In genomic region chr2:290090-290722, GRCh38 we compare ENCODE assay signal across 8 cellular contexts. TPM values are rescaled to one million over a fixed set of nuclear protein-coding genes. Genes with fewer than 3 reads are reported as not detected.
DNase-seq lines count a peak whose midpoint lies in the region; ATAC-seq and TF ChIP-seq lines count a peak whose summit lies in the region.

No MANE protein-coding gene starts in this region.

- H3K27ac ChIP-seq in SK-N-SH (ENCODE audit: low read depth in 2 of 2, low read length in 1 of 2) (no peak overlapping the region), brain microvascular endothelial cell (no peak overlapping the region)

- peaks cover 2% of the 10 kb centered on the region for H3F3A ChIP-seq in SK-N-SH (replicated peaks; ENCODE audit: insufficient read depth)

- H3K4me1 ChIP-seq in HAP-1, result no peaks in the 10 kb centered on the region
- peaks cover 0 to 12% of the 10 kb centered on the region in 2 experiments; a peak in 1 of 4 replicates for H3K4me1 ChIP-seq in SK-N-SH (ENCODE audit: control insufficient read depth in 1 of 2, insufficient read depth in 2 of 2, low read depth in 1 of 2, low read length in 1 of 2)

- peak overlapping the region; percentile 73 for H3K4me2 ChIP-seq in SK-N-SH

- H2AFZ ChIP-seq in SK-N-SH (ENCODE audit: low read depth), result peak overlapping the region; percentile 37; the same call in 1 of the 2 replicates

- in situ Hi-C loops in HAP-1 (cut with MboI; ENCODE audit: low sequenced_read_pairs) (no loop called here), brain microvascular endothelial cell (cut with HindIII; ENCODE audit: low pct_ligation_motif_present, low sequenced_read_pairs) (no loop called here)

- ATAC-seq in GM18520 (IDR thresholded peaks at IDR 0.05; ENCODE audit: unreplicated experiment) (no peak), GM18909 (IDR thresholded peaks at IDR 0.05; ENCODE audit: poor library complexity, unreplicated experiment) (no peak)

- H3K9ac ChIP-seq in SK-N-SH, result no peak overlapping the region

- no peaks in the 10 kb centered on the region for H3K9me2 ChIP-seq in SK-N-SH

- H3K27me3 ChIP-seq in HAP-1 (ENCODE audit: low read depth) (peaks cover 31% of the 10 kb centered on the region), SK-N-SH (ENCODE audit: insufficient read depth) (peaks cover 26% of the 10 kb centered on the region), brain microvascular endothelial cell (replicated peaks) (peaks cover 16% of the 10 kb centered on the region)

- H3K79me2 ChIP-seq in SK-N-SH (ENCODE audit: insufficient read depth), result no peaks in the 10 kb centered on the region

- no peaks in the 10 kb centered on the region for H3K36me3 ChIP-seq in HAP-1 (replicated peaks)
- no peaks in the 10 kb centered on the region for H3K36me3 ChIP-seq in SK-N-SH (replicated peaks in 1 of 2; ENCODE audit: control insufficient read depth in 1 of 2, insufficient read depth in 2 of 2, low read length in 1 of 2)
- H3K36me3 ChIP-seq in brain microvascular endothelial cell (replicated peaks), result no peaks in the 10 kb centered on the region

- peak; percentile 71 for TF ChIP-seq RAD21 in SK-N-SH (IDR thresholded peaks at IDR 0.05; ENCODE audit: low read length)

- H4K20me1 ChIP-seq in SK-N-SH (ENCODE audit: insufficient read depth), result no peaks in the 10 kb centered on the region

- no peak for TF ChIP-seq EP300 in SK-N-SH (IDR thresholded peaks at IDR 0.05; ENCODE audit: borderline replicate concordance in 1 of 2, low read depth in 1 of 2, low read length in 1 of 2)

- CTCF ChIA-PET in SK-N-SH (lab: Yijun Ruan, JAX), result interaction anchor here (0.6 to 6.3 kb wide), 36 partner anchors 8 to 408 kb away, joined by 3 to 24 read pairs (median 4); no protein-coding TSS in a partner anchor

- TF ChIP-seq CTCF in SK-N-SH (IDR thresholded peaks at IDR 0.05), result peak; percentile 59
- TF ChIP-seq CTCF in brain microvascular endothelial cell (IDR thresholded peaks at IDR 0.05; ENCODE audit: low read depth, low read length, missing control alignments), result peak; percentile 90

- no peaks in the 10 kb centered on the region for H3K9me3 ChIP-seq in HAP-1
- H3K9me3 ChIP-seq in SK-N-SH, result no peaks in the 10 kb centered on the region

- 31% methylated on average over 15 of the region's 15 CpGs for WGBS in SK-N-SH (ENCODE audit: low lambda C conversion rate)

- POLR2A ChIA-PET in SK-N-SH (lab: Yijun Ruan, JAX), result no interaction called here

- DNase-seq in AG08396 (ENCODE audit: low spot score) (peak; percentile 85), HAP-1 (ENCODE audit: low spot score in 2 of 2) (peak; percentile 31 to 76), SK-N-SH (peak; percentile 83), brain microvascular endothelial cell (peak; percentile 61), hippocampal formation (lab: John Stamatoyannopoulos, UW) (peak; percentile 76 to 83), pulmonary artery endothelial cell (ENCODE audit: low read depth, low spot score) (peak; percentile 15)

- H3K4me3 ChIP-seq in HAP-1 (peak overlapping the region; percentile 15), SK-N-SH (ENCODE audit: low read depth in 2 of 2, low read length in 1 of 2) (peak overlapping the region; percentile 36 to 55), brain microvascular endothelial cell (ENCODE audit: low read depth, low read length) (peak overlapping the region; percentile 49)

TF ChIP-seq in SK-N-SH, 30 proteins besides CTCF, POLR2A, EP300 and RAD21:
- TF ChIP-seq SMC3 (IDR thresholded peaks at IDR 0.05; ENCODE audit: low read depth, low read length) (peak; percentile 50), RCOR1 (IDR thresholded peaks at IDR 0.05; ENCODE audit: low read length) (no peak)

RNA-seq across cellular contexts. Expression of gene ALKAL2, which starts 2.3 kb away (rescaled TPM):
- polyA plus RNA-seq in SK-N-SH (2012; rRNA removed), result not detected in 2 replicates
- polyA plus RNA-seq in SK-N-SH (2012; cell fraction: cytosol; rRNA removed), result 0.03 and 0.18 TPM in 2 replicates
- polyA plus RNA-seq in SK-N-SH (2012; cell fraction: nucleus; rRNA removed), result not detected in 2 replicates
- not detected in 2 replicates for total RNA-seq in pulmonary artery endothelial cell

RNA-seq across cellular contexts. Expression of gene ACP1, which starts 25.5 kb away (rescaled TPM):
- 88.9 and 108 TPM in 2 replicates for polyA plus RNA-seq in SK-N-SH (2012; rRNA removed)
- polyA plus RNA-seq in SK-N-SH (2012; cell fraction: cytosol; rRNA removed), result 126 and 144 TPM in 2 replicates
- 45.2 and 84.3 TPM in 2 replicates for polyA plus RNA-seq in SK-N-SH (2012; cell fraction: nucleus; rRNA removed)
- total RNA-seq in pulmonary artery endothelial cell, result 89.2 and 123 TPM in 2 replicates

RNA-seq across cellular contexts. Expression of gene SH3YL1, which starts 26.4 kb away (rescaled TPM):
- polyA plus RNA-seq in SK-N-SH (2012; rRNA removed), result 22.7 and 28.2 TPM in 2 replicates
- 23.1 and 28.1 TPM in 2 replicates for polyA plus RNA-seq in SK-N-SH (2012; cell fraction: cytosol; rRNA removed)
- 79.7 and 97.0 TPM in 2 replicates for polyA plus RNA-seq in SK-N-SH (2012; cell fraction: nucleus; rRNA removed)
- 20.8 and 22.4 TPM in 2 replicates for total RNA-seq in pulmonary artery endothelial cell

Comparison
In these comparisons a context has a peak if more than half of its experiments do, and no peak if none do; other contexts are left out.
1. DNase-seq: peak in every context shown above with its lines; median percentile 85 in AG08396; 83 in SK-N-SH; 80 in hippocampal formation; 61 in brain microvascular endothelial cell; 54 in HAP-1; 15 in pulmonary artery endothelial cell.